In genomic region chr13:77002590-77003190, GRCh38 we compare ENCODE assay signal across 8 cellular contexts. TPM values are rescaled to one million over a fixed set of nuclear protein-coding genes. Genes with fewer than 3 reads are reported as not detected.
DNase-seq lines count a peak whose midpoint lies in the region; ATAC-seq and TF ChIP-seq lines count a peak whose summit lies in the region.

No MANE protein-coding gene starts in this region.

- peaks cover 31% of the 10 kb centered on the region for H3K36me3 Mint-ChIP-seq in activated CD8-positive, alpha-beta memory T cell treated with anti-CD3 and anti-CD28 coated beads, Interleukin-2, amount 10 ng/mL, durations not matched to agents 7 days and 5 days

- H3K4me3 Mint-ChIP-seq in activated CD8-positive, alpha-beta memory T cell treated with anti-CD3 and anti-CD28 coated beads, Interleukin-2, amount 10 ng/mL, durations not matched to agents 7 days and 5 days = no peak overlapping the region

- TF ChIP-seq EP300 in neural cell (conservative IDR thresholded peaks at IDR 0.05; ENCODE audit: poor library complexity, severe bottlenecking) = no peak

- no peaks in the 10 kb centered on the region for H3F3A ChIP-seq in neural cell (ENCODE audit: insufficient read depth, low read length, poor library complexity, severe bottlenecking)

- no peaks in the 10 kb centered on the region for H3K9me2 ChIP-seq in neural cell (ENCODE audit: insufficient read depth, low read length)

- peak; percentile 66 for TF ChIP-seq CTCF in neural cell (IDR thresholded peaks at IDR 0.05; ENCODE audit: poor library complexity, severe bottlenecking)

- peaks cover 9% of the 10 kb centered on the region for H3K79me2 ChIP-seq in neural cell (replicated peaks; ENCODE audit: insufficient read depth, low read length)

- no peaks in the 10 kb centered on the region for H3K9me3 ChIP-seq in neural cell (ENCODE audit: low read length)

- peak overlapping the region; percentile 15 for H3K27ac Mint-ChIP-seq in activated CD8-positive, alpha-beta memory T cell treated with anti-CD3 and anti-CD28 coated beads, Interleukin-2, amount 10 ng/mL, durations not matched to agents 7 days and 5 days

- H3K4me2 ChIP-seq in neural cell (ENCODE audit: low read length) = no peak overlapping the region

- peak; percentile 47 for TF ChIP-seq RAD21 in neural cell (conservative IDR thresholded peaks at IDR 0.05)

- no peak overlapping the region for H3K27ac ChIP-seq in neural cell (ENCODE audit: low read length)

- peaks cover 5% of the 10 kb centered on the region for H3K36me3 ChIP-seq in neural cell (ENCODE audit: insufficient read depth, low read length)

- no peak for ATAC-seq in activated CD8-positive, alpha-beta memory T cell treated with anti-CD3 and anti-CD28 coated beads, Interleukin-2, amount 10 ng/mL, durations not matched to agents 7 days and 5 days
- ATAC-seq in HG02571 (IDR thresholded peaks at IDR 0.05; ENCODE audit: unreplicated experiment) (no peak), esophagus mucosa (no peak), HG02852 (IDR thresholded peaks at IDR 0.05; ENCODE audit: unreplicated experiment) (no peak)

- H3K4me1 Mint-ChIP-seq in activated CD8-positive, alpha-beta memory T cell treated with anti-CD3 and anti-CD28 coated beads, Interleukin-2, amount 10 ng/mL, durations not matched to agents 7 days and 5 days = peaks cover 16% of the 10 kb centered on the region

- DNase-seq in activated CD8-positive, alpha-beta memory T cell treated with anti-CD3 and anti-CD28 coated beads, Interleukin-2, amount 10 ng/mL, durations not matched to agents 7 days and 5 days = no peak
- no peak for DNase-seq in activated CD8-positive, alpha-beta memory T cell treated with anti-CD3 and anti-CD28 coated beads for 24 hours
- peak; percentile 21 for DNase-seq in NCI-H69 (lab: John Stamatoyannopoulos, UW)
- peak; percentile 72 for DNase-seq in dermis blood vessel endothelial cell

- H4K20me1 ChIP-seq in neural cell (ENCODE audit: insufficient read depth) = no peaks in the 10 kb centered on the region

- no peak overlapping the region for H3K4me3 ChIP-seq in neural cell (ENCODE audit: low read length)

- no peaks in the 10 kb centered on the region for H3K27me3 ChIP-seq in neural cell (ENCODE audit: insufficient read depth, low read depth, low read length)

- no peaks in the 10 kb centered on the region for H3K9me3 Mint-ChIP-seq in activated CD8-positive, alpha-beta memory T cell treated with anti-CD3 and anti-CD28 coated beads, Interleukin-2, amount 10 ng/mL, durations not matched to agents 7 days and 5 days (ENCODE audit: low read depth)

- no peak overlapping the region for H2AFZ ChIP-seq in neural cell (ENCODE audit: low read depth, low read length)

- H3K9ac ChIP-seq in neural cell (ENCODE audit: low read length) = no peak overlapping the region

- CTCF ChIA-PET in activated CD8-positive, alpha-beta memory T cell treated with anti-CD3 and anti-CD28 coated beads, Interleukin-2, amount 10 ng/mL, durations not matched to agents 7 days and 5 days (lab: Charles Lee) = interaction anchor here (0.7 to 2.3 kb wide), 13 partner anchors 9 to 1133 kb away, joined by 3 to 14 read pairs (median 5); partner anchors contain the start of genes CLN5 and FBXL3

- H3K27me3 Mint-ChIP-seq in activated CD8-positive, alpha-beta memory T cell treated with anti-CD3 and anti-CD28 coated beads, Interleukin-2, amount 10 ng/mL, durations not matched to agents 7 days and 5 days = no peaks in the 10 kb centered on the region

TF ChIP-seq in neural cell, 6 proteins besides CTCF, POLR2A, EP300 and RAD21:
- TF ChIP-seq POLR2AphosphoS5 (IDR thresholded peaks at IDR 0.05) = no peak
- TF ChIP-seq SMC3 (conservative IDR thresholded peaks at IDR 0.05; ENCODE audit: poor library complexity) = peak; percentile 45
- TF ChIP-seq TAF1 (IDR thresholded peaks at IDR 0.05; ENCODE audit: low read depth) = no peak
- TF ChIP-seq MXI1 (conservative IDR thresholded peaks at IDR 0.05; ENCODE audit: poor library complexity, severe bottlenecking) = no peak
- TF ChIP-seq REST (IDR thresholded peaks at IDR 0.05; ENCODE audit: borderline replicate concordance) = no peak
- no peak for TF ChIP-seq EZH2 (IDR thresholded peaks at IDR 0.05; ENCODE audit: borderline replicate concordance, insufficient read depth, low read length, poor library complexity, severe bottlenecking)

RNA-seq across cellular contexts. Expression of gene CLN5, which starts 10.8 kb away (rescaled TPM):
- total RNA-seq in activated CD8-positive, alpha-beta memory T cell treated with anti-CD3 and anti-CD28 coated beads, Interleukin-2, amount 10 ng/mL, durations not matched to agents 7 days and 5 days = 1 to 10 TPM; 8.3 to 8.4 TPM
- total RNA-seq in dermis blood vessel endothelial cell (26.8 and 32.7 TPM in 2 replicates), esophagus mucosa (12.9 TPM)
- polyA plus RNA-seq in neural cell = 25.9 and 28.5 TPM in 2 replicates
- polyA minus RNA-seq in neural cell = 35.0 and 36.5 TPM in 2 replicates

RNA-seq across cellular contexts. Expression of gene FBXL3, which starts 24.3 kb away (rescaled TPM):
- 10 to 100 TPM; 29.9 to 37.0 TPM for total RNA-seq in activated CD8-positive, alpha-beta memory T cell treated with anti-CD3 and anti-CD28 coated beads, Interleukin-2, amount 10 ng/mL, durations not matched to agents 7 days and 5 days
- 76.4 and 77.1 TPM in 2 replicates for total RNA-seq in dermis blood vessel endothelial cell
- polyA plus RNA-seq in neural cell = 42.0 and 44.1 TPM in 2 replicates
- 92.0 and 101 TPM in 2 replicates for polyA minus RNA-seq in neural cell
- total RNA-seq in esophagus mucosa = 26.1 TPM

RNA-seq across cellular contexts. Expression of gene ACOD1, which starts 54.4 kb away (rescaled TPM):
- not detected for total RNA-seq in activated CD8-positive, alpha-beta memory T cell treated with anti-CD3 and anti-CD28 coated beads, Interleukin-2, amount 10 ng/mL, durations not matched to agents 7 days and 5 days
- not detected in 2 replicates for total RNA-seq in dermis blood vessel endothelial cell
- not detected in 2 replicates for polyA plus RNA-seq in neural cell
- polyA minus RNA-seq in neural cell = not detected in 2 replicates
- total RNA-seq in esophagus mucosa = not detected

Comparison
In these comparisons a context has a peak if more than half of its experiments do, and no peak if none do; other contexts are left out.
1. DNase-seq: peak in NCI-H69 (single experiment) and dermis blood vessel endothelial cell (single experiment); none in activated CD8-positive, alpha-beta memory T cell treated with anti-CD3 and anti-CD28 coated beads, Interleukin-2, amount 10 ng/mL, durations not matched to agents 7 days and 5 days (single experiment) and activated CD8-positive, alpha-beta memory T cell treated with anti-CD3 and anti-CD28 coated beads for 24 hours (single experiment).